In genomic region chr14:63712123-63712522, GRCh38 we compare ENCODE assay signal across 17 cellular contexts. TPM values are rescaled to one million over a fixed set of nuclear protein-coding genes. Genes with fewer than 3 reads are reported as not detected.
DNase-seq lines count a peak whose midpoint lies in the region; ATAC-seq, FAIRE-seq and TF ChIP-seq lines count a peak whose summit lies in the region.
"Had no signal": no experiment of that assay in that cellular context is flagged by ENCODE, and none has a peak within 500 bp of the region (broad histone marks: within the 10 kb centered on the region; RNA-seq: fewer than 3 reads in every experiment).

No MANE protein-coding gene starts in this region.

- H3K36me3 ChIP-seq in CD8-positive, alpha-beta T cell (ENCODE audit: insufficient read depth, low read length): no peaks in the 10 kb centered on the region
- peaks cover 69% of the 10 kb centered on the region for H3K36me3 ChIP-seq in OCI-LY7 (ENCODE audit: insufficient read depth, low read length)
- H3K36me3 ChIP-seq: HAP-1 had no signal

- H4K20me1 ChIP-seq in OCI-LY7 (ENCODE audit: insufficient read depth, low read length): no peaks in the 10 kb centered on the region

- peak; percentile 51 for FAIRE-seq in A204.1 (lab: Jason Lieb, UNC)
- FAIRE-seq: bronchial epithelial cell had no signal

- peak overlapping the region; percentile 72 for H3K4me3 Mint-ChIP-seq in CD8-positive, alpha-beta T cell
- no peak overlapping the region for H3K4me3 Mint-ChIP-seq in central memory CD8-positive, alpha-beta T cell

- ATAC-seq in CD8-positive, alpha-beta T cell: no peak
- no peak for ATAC-seq in central memory CD8-positive, alpha-beta T cell (replicated peaks; ENCODE audit: extremely low read depth, poor library complexity, severe bottlenecking)
- ATAC-seq: sciatic nerve had no signal

- DNase-seq in CD8-positive, alpha-beta T cell: no peak
- no peak for DNase-seq in OCI-LY7 (ENCODE audit: low spot score)
- no peak for DNase-seq in central memory CD8-positive, alpha-beta T cell (ENCODE audit: low spot score in 2 of 2)
- no peak for DNase-seq in COR-L47 (lab: John Stamatoyannopoulos, UW)
- DNase-seq in COLO829 (ENCODE audit: low spot score): no peak
- DNase-seq in UCSD-AML1 (lab: John Stamatoyannopoulos, UW; ENCODE audit: unreplicated experiment): no peak
- DNase-seq: DMS 273 treated with DMSO at 0.1 percent for 48 hours; MV-4-11; NCI-H1930; NCI-H446 treated with DMSO at 0.1 percent for 48 hours; SJCRH30; stimulated activated CD4-positive, alpha-beta T cell treated with anti-CD3 and anti-CD28 coated beads, Interleukin-1b, Interleukin-23, amount 100 ng/mL, for 48 hours had no signal

- H3K4me1 Mint-ChIP-seq in CD8-positive, alpha-beta T cell (ENCODE audit: low read depth): peaks cover 51% of the 10 kb centered on the region
- H3K4me1 Mint-ChIP-seq in central memory CD8-positive, alpha-beta T cell: peaks cover 29% of the 10 kb centered on the region

- TSS peak; percentile 34 for BruUV-seq in OCI-LY7 (replicated peaks; lab: Mats Ljungman, UMichigan)

- H3K27ac ChIP-seq in CD8-positive, alpha-beta T cell (ENCODE audit: low read depth, low read length): no peak overlapping the region
- H3K27ac ChIP-seq in OCI-LY7 (ENCODE audit: low read depth, low read length, poor library complexity, severe bottlenecking): no peak overlapping the region
- H3K27ac ChIP-seq: esophagus muscularis mucosa, SJCRH30 had no signal

- H3K9me3 Mint-ChIP-seq in CD8-positive, alpha-beta T cell: peaks cover 3% of the 10 kb centered on the region
- H3K9me3 Mint-ChIP-seq in central memory CD8-positive, alpha-beta T cell: no peaks in the 10 kb centered on the region

- H3K4me2 ChIP-seq in OCI-LY7 (ENCODE audit: low read length): no peak overlapping the region

- TF ChIP-seq CTCF in CD8-positive, alpha-beta T cell (IDR thresholded peaks at IDR 0.05): no peak
- TF ChIP-seq CTCF in OCI-LY7 (conservative IDR thresholded peaks at IDR 0.05; ENCODE audit: low read length): no peak

- peak overlapping the region; percentile 90 for H3K27ac Mint-ChIP-seq in CD8-positive, alpha-beta T cell
- peak overlapping the region; percentile 12 for H3K27ac Mint-ChIP-seq in central memory CD8-positive, alpha-beta T cell (ENCODE audit: low read depth)

- H3K27me3 ChIP-seq in CD8-positive, alpha-beta T cell (ENCODE audit: insufficient read depth, low read length): no peaks in the 10 kb centered on the region
- H3K27me3 ChIP-seq: esophagus muscularis mucosa, SJCRH30 had no signal

- no peaks in the 10 kb centered on the region for H3K9me2 ChIP-seq in OCI-LY7 (ENCODE audit: insufficient read depth, low read length)

- peaks cover 19% of the 10 kb centered on the region for H3K4me1 ChIP-seq in CD8-positive, alpha-beta T cell (ENCODE audit: insufficient read depth, low read length)
- peaks cover 24% of the 10 kb centered on the region for H3K4me1 ChIP-seq in OCI-LY7 (ENCODE audit: insufficient read depth, low read length, poor library complexity, severe bottlenecking)
- H3K4me1 ChIP-seq: SJCRH30 had no signal

- intact Hi-C loops in CD8-positive, alpha-beta T cell (cut with DNase I, micrococcal nuclease): loop anchor here in 1 of 2 experiments (2.0 kb wide), 1 partner anchor 15 kb away; no protein-coding TSS in a partner anchor
- intact Hi-C loops in OCI-LY7 (cut with micrococcal nuclease; ENCODE audit: unreplicated experiment): no loop called here

- H3K4me3 ChIP-seq in CD8-positive, alpha-beta T cell (ENCODE audit: low read depth, low read length): no peak overlapping the region
- no peak overlapping the region for H3K4me3 ChIP-seq in OCI-LY7 (ENCODE audit: low read depth, low read length, poor library complexity, severe bottlenecking)
- H3K4me3 ChIP-seq: esophagus muscularis mucosa, HAP-1, SJCRH30 had no signal

- H3K9me3 ChIP-seq in CD8-positive, alpha-beta T cell (ENCODE audit: low read length): peaks cover 2% of the 10 kb centered on the region
- peaks cover 12% of the 10 kb centered on the region for H3K9me3 ChIP-seq in OCI-LY7 (ENCODE audit: low read length)
- H3K9me3 ChIP-seq: HAP-1, SJCRH30 had no signal

- H3K79me2 ChIP-seq in OCI-LY7 (ENCODE audit: insufficient read depth, low read depth, low read length): peaks cover 96% of the 10 kb centered on the region

- peaks cover 24% of the 10 kb centered on the region for H3K36me3 Mint-ChIP-seq in CD8-positive, alpha-beta T cell
- peaks cover 4% of the 10 kb centered on the region for H3K36me3 Mint-ChIP-seq in central memory CD8-positive, alpha-beta T cell (ENCODE audit: insufficient read depth)

- CTCF ChIA-PET in CD8-positive, alpha-beta T cell (lab: Charles Lee): interaction anchor here (1.4 kb wide), 1 partner anchor 10 kb away, joined by 4 read pairs; no protein-coding TSS in a partner anchor
- CTCF ChIA-PET in OCI-LY7 (lab: Charles Lee; ENCODE audit: unreplicated experiment): interaction anchor here (0.6 kb wide), 1 partner anchor 1777 kb away, joined by 3 read pairs; no protein-coding TSS in a partner anchor

- H3K27me3 Mint-ChIP-seq in CD8-positive, alpha-beta T cell (ENCODE audit: low read depth): no peaks in the 10 kb centered on the region
- no peaks in the 10 kb centered on the region for H3K27me3 Mint-ChIP-seq in central memory CD8-positive, alpha-beta T cell

- POLR2A ChIA-PET in CD8-positive, alpha-beta T cell (lab: Charles Lee): interaction anchor here (0.6 to 1.9 kb wide), 3 partner anchors 15 to 70 kb away, joined by 3 to 6 read pairs (median 3); partner anchors contain the start of gene WDR89
- POLR2A ChIA-PET in OCI-LY7 (lab: Charles Lee): interaction anchor here (0.7 to 2.0 kb wide), 5 partner anchors 10 to 66 kb away, joined by 3 to 8 read pairs (median 4); no protein-coding TSS in a partner anchor

- H2AFZ ChIP-seq in OCI-LY7 (ENCODE audit: low read length): no peak overlapping the region

RNA-seq across cellular contexts. Expression of gene SGPP1, which starts 15.7 kb away (rescaled TPM):
- 10 to 100 TPM; 15.9 to 16.5 TPM for total RNA-seq in CD8-positive, alpha-beta T cell
- total RNA-seq in OCI-LY7 (2014; rRNA removed; shearing (Covaris generic)): 19.4 and 21.0 TPM in 2 replicates
- total RNA-seq in OCI-LY7 (2022): 35.4 and 45.4 TPM in 2 replicates
